17 cellular contexts compared by ENCODE assay signal in genomic region chr5:177608243-177609075, GRCh38.
"Had no signal": no experiment of that assay in that cellular context is flagged by ENCODE, and none has a peak within 500 bp of the region (broad histone marks: within the 10 kb centered on the region; RNA-seq: fewer than 3 reads in every experiment).

No MANE protein-coding gene starts in this region.

- H3K27ac Mint-ChIP-seq: activated naive CD4-positive, alpha-beta T cell treated with anti-CD3 and anti-CD28 coated beads for 36 hours; activated T-helper 17 cell treated with anti-CD3 and anti-CD28 coated beads, Interleukin-2, amount 50 U/mL, for 72 hours had no signal

- H3K27me3 ChIP-seq: dorsolateral prefrontal cortex, gastroesophageal sphincter, neutrophil, transverse colon, vagina had no signal

- H3K4me3 ChIP-seq: dorsolateral prefrontal cortex, gastroesophageal sphincter, lower lobe of right lung, skin epidermis, transverse colon, vagina had no signal

- DNase-seq: activated CD4-positive, alpha-beta T cell treated with anti-CD3 and anti-CD28 coated beads for 4 hours; activated naive CD4-positive, alpha-beta T cell treated with anti-CD3 and anti-CD28 coated beads for 36 hours; erythroblast; left cardiac atrium; lower lobe of right lung; posterior cingulate gyrus; retina; stimulated activated CD4-positive, alpha-beta T cell treated with anti-CD3 and anti-CD28 coated beads, Interleukin-15, amount 100 ng/mL, for 24 hours; stimulated activated CD4-positive, alpha-beta T cell treated with anti-CD3 and anti-CD28 coated beads, Interleukin-4, amount 100 ng/mL, for 1 hour; stimulated activated naive CD4-positive, alpha-beta T cell treated with Interleukin-2 at 50 U/mL for 16 hours; transverse colon had no signal

- H3K9me3 ChIP-seq: gastroesophageal sphincter, lower lobe of right lung, neutrophil, transverse colon, vagina had no signal

- H3K36me3 ChIP-seq: transverse colon, vagina had no signal

- H3K27ac ChIP-seq: gastroesophageal sphincter, lower lobe of right lung, neutrophil, skin epidermis, transverse colon, vagina had no signal

- H3K4me3 Mint-ChIP-seq: activated naive CD4-positive, alpha-beta T cell treated with anti-CD3 and anti-CD28 coated beads for 36 hours; activated T-helper 17 cell treated with anti-CD3 and anti-CD28 coated beads, Interleukin-2, amount 50 U/mL, for 72 hours had no signal

- H3K27me3 Mint-ChIP-seq: activated T-helper 17 cell treated with anti-CD3 and anti-CD28 coated beads, Interleukin-2, amount 50 U/mL, for 72 hours had no signal

- H3K9me3 Mint-ChIP-seq: activated naive CD4-positive, alpha-beta T cell treated with anti-CD3 and anti-CD28 coated beads for 36 hours; activated T-helper 17 cell treated with anti-CD3 and anti-CD28 coated beads, Interleukin-2, amount 50 U/mL, for 72 hours had no signal
